8 cellular contexts compared by ENCODE assay signal in the genomic region with DNA sequence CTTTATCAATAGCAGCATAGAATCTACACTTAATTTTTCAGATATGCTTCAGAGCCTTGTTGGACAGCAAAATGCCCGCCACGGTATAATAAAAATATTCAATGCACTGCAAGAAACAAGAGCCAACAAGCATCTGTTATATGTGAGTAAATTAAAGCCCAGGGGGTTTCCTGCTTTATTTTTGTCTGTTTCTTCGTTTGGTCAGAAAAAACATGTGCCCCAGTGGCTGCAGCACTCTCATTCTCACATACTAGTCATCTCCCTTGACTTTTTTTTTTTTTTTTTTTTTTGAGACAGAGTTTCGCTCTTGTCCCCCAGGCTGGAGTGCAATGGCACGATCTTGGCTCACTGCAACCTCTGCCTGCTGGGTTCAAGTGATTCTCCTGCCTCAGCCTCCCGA. TPM values are rescaled to one million over a fixed set of nuclear protein-coding genes. Genes with fewer than 3 reads are reported as not detected.
DNase-seq lines count a peak whose midpoint lies in the region; ATAC-seq and TF ChIP-seq lines count a peak whose summit lies in the region.
"Not testable (repeated sequence)": the region's sequence is repeated elsewhere in the genome, so short reads cannot be mapped to it uniquely, and the experiment has no call there.

No MANE protein-coding gene starts in this region.

- peak overlapping the region; percentile 75 for H3K4me2 ChIP-seq in MM.1S (ENCODE audit: low read depth, low read length)

- peak; percentile 66 for ATAC-seq in GM19023 (IDR thresholded peaks at IDR 0.05; ENCODE audit: unreplicated experiment)
- peak; percentile 72 for ATAC-seq in HG02610 (IDR thresholded peaks at IDR 0.05; ENCODE audit: unreplicated experiment)
- peak; percentile 51 for ATAC-seq in HG03280 (IDR thresholded peaks at IDR 0.05; ENCODE audit: unreplicated experiment)
- ATAC-seq in thoracic aorta (ENCODE audit: insufficient number of reproducible peaks, low FRiP score, low read depth) = not testable (repeated sequence)

- H3K4me1 Mint-ChIP-seq in chondrocyte (ENCODE audit: low read depth) = peaks cover 68% of the 10 kb centered on the region

- not testable (repeated sequence) for H3K4me3 ChIP-seq in MM.1S (ENCODE audit: low read length); thoracic aorta

- DNase-seq in GM13976 (ENCODE audit: low spot score) = peak; percentile 42
- peak; percentile 90 for DNase-seq in MM.1S
- DNase-seq in chondrocyte (ENCODE audit: low spot score); thoracic aorta (ENCODE audit: low spot score): not testable (repeated sequence)
- peak; percentile 51 for DNase-seq in foreskin melanocyte

- not testable (repeated sequence) for H3K27me3 Mint-ChIP-seq in chondrocyte (ENCODE audit: low read depth)

- H3K9ac ChIP-seq in MM.1S (ENCODE audit: low read length) = peak overlapping the region; percentile 59

- H3K27ac Mint-ChIP-seq in chondrocyte (ENCODE audit: unreplicated experiment) = peak overlapping the region; percentile 86

- TF ChIP-seq CTCF in GM13976 (IDR thresholded peaks at IDR 0.05; ENCODE audit: borderline replicate concordance, control extremely low read depth, extremely low read depth, insufficient read depth, missing control alignments); MM.1S (IDR thresholded peaks at IDR 0.05; ENCODE audit: low read length); chondrocyte (IDR thresholded peaks at IDR 0.05); thoracic aorta (IDR thresholded peaks at IDR 0.05): not testable (repeated sequence)

- H3K9me2 ChIP-seq in MM.1S (replicated peaks; ENCODE audit: insufficient read depth, low read length) = not testable (repeated sequence)

- peak overlapping the region; percentile 4 for H3K4me3 Mint-ChIP-seq in chondrocyte (ENCODE audit: unreplicated experiment)

- in situ Hi-C loops in GM13976 (cut with MboI; ENCODE audit: low sequenced_read_pairs, unreplicated experiment) = not testable (repeated sequence)

- peaks cover 29% of the 10 kb centered on the region for H3K4me1 ChIP-seq in MM.1S (ENCODE audit: low read length)
- H3K4me1 ChIP-seq in thoracic aorta (ENCODE audit: control insufficient read depth in 1 of 2, low read depth in 2 of 2) = peaks cover 41 to 63% of the 10 kb centered on the region in 2 donors

- H3F3A ChIP-seq in MM.1S (ENCODE audit: insufficient read depth, low read length) = peaks cover 23% of the 10 kb centered on the region

- H2AFZ ChIP-seq in MM.1S (ENCODE audit: low read length) = not testable (repeated sequence)

- H3K9me3 Mint-ChIP-seq in chondrocyte (ENCODE audit: low read depth) = not testable (repeated sequence)

- H4K20me1 ChIP-seq in MM.1S (ENCODE audit: insufficient read depth, low read length) = not testable (repeated sequence)

- H3K36me3 ChIP-seq in MM.1S (replicated peaks; ENCODE audit: insufficient read depth, low read length); thoracic aorta: not testable (repeated sequence)

- not testable (repeated sequence) for H3K27me3 ChIP-seq in MM.1S (replicated peaks; ENCODE audit: insufficient read depth, low read length); thoracic aorta (replicated peaks; ENCODE audit: insufficient read depth)

- not testable (repeated sequence) for H3K9me3 ChIP-seq in MM.1S (replicated peaks; ENCODE audit: insufficient read depth, low read length); thoracic aorta

- H3K36me3 Mint-ChIP-seq in chondrocyte (ENCODE audit: low read depth) = peaks cover 12% of the 10 kb centered on the region

- H3K79me2 ChIP-seq in MM.1S (ENCODE audit: low read length) = not testable (repeated sequence)

- H3K27ac ChIP-seq in MM.1S (ENCODE audit: low read length) (peak overlapping the region; percentile 91), thoracic aorta (peak overlapping the region; percentile 36 to 73)

RNA-seq across cellular contexts. Expression of a gene that starts 33.2 kb away (rescaled TPM):
- total RNA-seq in chondrocyte = 0.46 to 0.52 TPM (median 0.49 TPM) in 3 replicates
- 1 to 10 TPM; 4.4 to 7.6 TPM for total RNA-seq in thoracic aorta

RNA-seq across cellular contexts. Expression of a gene that starts 34.1 kb away (rescaled TPM):
- total RNA-seq in chondrocyte (8.6 to 18.3 TPM (median 16.7 TPM) in 3 replicates), thoracic aorta (10 to 100 TPM; 15.7 to 24.2 TPM)
